Comparison of ENCODE assay signal across 8 cellular contexts in genomic region chr2:127886593-127886935, GRCh38. TPM values are rescaled to one million over a fixed set of nuclear protein-coding genes. Genes with fewer than 3 reads are reported as not detected.
DNase-seq lines count a peak whose midpoint lies in the region; ATAC-seq and TF ChIP-seq lines count a peak whose summit lies in the region.
"Not testable (repeated sequence)": the region's sequence is repeated elsewhere in the genome, so short reads cannot be mapped to it uniquely, and the experiment has no call there.

No MANE protein-coding gene starts in this region.

- CTCF ChIA-PET in T-cell (lab: Charles Lee) = not testable (repeated sequence)
- CTCF ChIA-PET in MCF 10A (lab: Yijun Ruan, JAX) = interaction anchor here (0.6 kb wide), 1 partner anchor 176 kb away, joined by 3 read pairs; no protein-coding TSS in a partner anchor

- peaks cover 17 to 22% of the 10 kb centered on the region in 2 donors for H3K4me1 ChIP-seq in thyroid gland

- H3K27ac Mint-ChIP-seq in T-cell = peak overlapping the region; percentile 76 to 87
- peak overlapping the region; percentile 85 for H3K27ac Mint-ChIP-seq in MCF 10A (ENCODE audit: low read depth, unreplicated experiment)
- H3K27ac Mint-ChIP-seq in nephron progenitor cell = peak overlapping the region; percentile 84

- H3K9me3 ChIP-seq in thyroid gland = not testable (repeated sequence)

- not testable (repeated sequence) for H3K27me3 Mint-ChIP-seq in T-cell; MCF 10A (ENCODE audit: insufficient read depth, unreplicated experiment); nephron progenitor cell (ENCODE audit: low read depth, poor library complexity)

- H3K27me3 ChIP-seq in thyroid gland = not testable (repeated sequence)

- H3K36me3 Mint-ChIP-seq in T-cell (peaks cover 12% of the 10 kb centered on the region), MCF 10A (ENCODE audit: insufficient read depth, unreplicated experiment) (peaks cover 34% of the 10 kb centered on the region), nephron progenitor cell (ENCODE audit: low read depth) (peaks cover 28% of the 10 kb centered on the region)

- intact Hi-C loops in MCF 10A (cut with micrococcal nuclease) = loop anchor here (2.0 to 5.0 kb wide), 2 partner anchors 46 to 204 kb away; partner anchors contain the start of gene UGGT1
- intact Hi-C loops in left ventricle myocardium superior (cut with micrococcal nuclease) = loop anchor here (10.0 kb wide), 1 partner anchor 348 kb away; no protein-coding TSS in a partner anchor
- intact Hi-C loops in thyroid gland (cut with DNase I) = not testable (repeated sequence)

- H3K4me3 Mint-ChIP-seq in T-cell (peak overlapping the region; percentile 82 to 83 (median 82)), MCF 10A (ENCODE audit: unreplicated experiment) (peak overlapping the region; percentile 81), nephron progenitor cell (peak overlapping the region; percentile 90)

- no CpG with 5 or more reads among the region's 32 CpGs for WGBS in thyroid gland, 2 donors

- TF ChIP-seq CTCF in MCF 10A (IDR thresholded peaks at IDR 0.05; ENCODE audit: unreplicated experiment); nephron progenitor cell (IDR thresholded peaks at IDR 0.05); thyroid gland (IDR thresholded peaks at IDR 0.05): not testable (repeated sequence)

- peak overlapping the region; percentile 69 to 89 (median 88) for H3K27ac ChIP-seq in thyroid gland

- not testable (repeated sequence) for H3K36me3 ChIP-seq in thyroid gland

- DNase-seq in T-cell; MCF 10A (ENCODE audit: unreplicated experiment); left ventricle myocardium superior; nephron progenitor cell; thyroid gland: not testable (repeated sequence)

- POLR2A ChIA-PET in T-cell (lab: Charles Lee) = not testable (repeated sequence)
- POLR2A ChIA-PET in MCF 10A (lab: Yijun Ruan, JAX) = interaction anchor here (0.8 to 1.6 kb wide), 5 partner anchors 27 to 204 kb away, joined by 3 to 10 read pairs (median 5); partner anchors contain the start of genes SAP130 and UGGT1

- peaks cover 43 to 54% (median 47%) of the 10 kb centered on the region in 3 donors for H3K4me1 Mint-ChIP-seq in T-cell
- peaks cover 19% of the 10 kb centered on the region for H3K4me1 Mint-ChIP-seq in MCF 10A (ENCODE audit: insufficient read depth, unreplicated experiment)
- H3K4me1 Mint-ChIP-seq in nephron progenitor cell = peaks cover 30% of the 10 kb centered on the region

- not testable (repeated sequence) for H3K9me3 Mint-ChIP-seq in T-cell; MCF 10A (ENCODE audit: unreplicated experiment); nephron progenitor cell

- H3K4me3 ChIP-seq in GM08714 (ENCODE audit: low read length) (peak overlapping the region; percentile 89; the same call in 1 of the 2 replicates), thyroid gland (replicated peaks in 1 of 3) (peak overlapping the region in 2 of 3 donors; percentile 35 to 47)

- not testable (repeated sequence) for TF ChIP-seq POLR2A in thyroid gland (IDR thresholded peaks at IDR 0.05)

- peak; percentile 31 for ATAC-seq in GM21825 (IDR thresholded peaks at IDR 0.05; ENCODE audit: unreplicated experiment)
- peak; percentile 32 for ATAC-seq in HG03439 (IDR thresholded peaks at IDR 0.05; ENCODE audit: unreplicated experiment)
- peak; percentile 16 to 17 (median 17) for ATAC-seq in T-cell (replicated peaks in 1 of 4)
- peak; percentile 56 for ATAC-seq in left ventricle myocardium superior

- BruUV-seq in MCF 10A (replicated peaks; lab: Mats Ljungman, UMichigan) = TSS peak; percentile 67

RNA-seq across cellular contexts. Expression of gene AMMECR1L, which starts 0.8 kb away (rescaled TPM):
- total RNA-seq in T-cell (10 to 100 TPM; 10.2 to 18.1 (median 15.0) TPM), MCF 10A (2022) (31.1 and 32.6 TPM in 2 replicates), left ventricle myocardium superior (9.8 TPM), thyroid gland (10 to 100 TPM; 10.3 to 13.4 (median 11.5) TPM)

RNA-seq across cellular contexts. Expression of gene POLR2D, which starts 28.6 kb away (rescaled TPM):
- total RNA-seq in T-cell (10 to 100 TPM; 22.3 to 28.9 (median 27.4) TPM), MCF 10A (2022) (31.0 and 34.3 TPM in 2 replicates), left ventricle myocardium superior (24.8 TPM), thyroid gland (10 to 100 TPM in 3 of 4 donors, 1 to 10 TPM in 1; 8.6 to 11.4 (median 10.7) TPM)
